ENCODE assay signal across 23 cellular contexts in genomic region chr1:227798078-227798802, GRCh38. TPM values are rescaled to one million over a fixed set of nuclear protein-coding genes. Genes with fewer than 3 reads are reported as not detected.
"Had no signal": no experiment of that assay in that cellular context is flagged by ENCODE, and none has a peak within 500 bp of the region (broad histone marks: within the 10 kb centered on the region; RNA-seq: fewer than 3 reads in every experiment).

No MANE protein-coding gene starts in this region.

- H3K36me3 Mint-ChIP-seq: T-cell had no signal

- H3K36me3 ChIP-seq: MG63 had no signal

- H3K9ac ChIP-seq: SK-N-SH had no signal

- ATAC-seq: T-cell had no signal

- H3K27me3 ChIP-seq: MG63 had no signal

- H3K4me3 Mint-ChIP-seq: T-cell had no signal

- H3K4me3 ChIP-seq: MG63 had no signal

- FAIRE-seq: RCC 7860 had no signal

- H3K9me3 ChIP-seq: MG63, SK-N-SH had no signal

- DNase-seq: Karpas-422, KG1, MG63, NCI-H1092 treated with DMSO at 0.1 percent for 48 hours, NCI-H1436, NCI-H1694 treated with DMSO at 0.1 percent for 48 hours, NCI-H1930, NCI-H2081, NCI-H2107, NCI-H226, NCI-H446, NCI-H510A, NCI-H524 treated with DMSO at 0.1 percent for 48 hours, NCI-H69, NCI-H774, RPMI8226, SHP77, SK-N-SH, SW 1271, T-cell had no signal

- H3K4me2 ChIP-seq: SK-N-SH had no signal

- H3K4me1 Mint-ChIP-seq: T-cell had no signal

- H3K27ac Mint-ChIP-seq: T-cell had no signal

RNA-seq across cellular contexts. Expression of gene PRSS38, which starts 17.2 kb away (rescaled TPM):
- total RNA-seq: HT1080, SK-MEL-5, T-cell had no signal
- polyA plus RNA-seq: SK-N-SH had no signal
